In genomic region chr14:103527408-103528157, GRCh38 we compare ENCODE assay signal across 8 cellular contexts. TPM values are rescaled to one million over a fixed set of nuclear protein-coding genes. Genes with fewer than 3 reads are reported as not detected.
DNase-seq lines count a peak whose midpoint lies in the region; ATAC-seq and TF ChIP-seq lines count a peak whose summit lies in the region.

No MANE protein-coding gene starts in this region.

- peaks cover 33% of the 10 kb centered on the region for H3K4me1 Mint-ChIP-seq in Calu3 (ENCODE audit: low read depth, unreplicated experiment)
- H3K4me1 Mint-ChIP-seq in nephron: peaks cover 56% of the 10 kb centered on the region

- no peak overlapping the region for H3K14ac ChIP-seq in IMR-90 (replicated peaks; ENCODE audit: low read depth, low read length)

- H3K36me3 ChIP-seq in IMR-90 (ENCODE audit: control insufficient read depth, insufficient read depth, low read length) (peaks cover 5% of the 10 kb centered on the region; the same call in 1 of the 2 replicates), brain microvascular endothelial cell (replicated peaks) (no peaks in the 10 kb centered on the region)

- DNase-seq in Calu3 (no peak), IMR-90 (no peak), brain microvascular endothelial cell (peak; percentile 22), activated gamma-delta T cell treated with Interleukin-2 at 50 U/mL for 16 hours (no peak), midbrain (lab: John Stamatoyannopoulos, UW) (no peak), epidermal melanocyte (ENCODE audit: insufficient read length, low spot score) (no peak)

- H4K20me1 ChIP-seq in IMR-90 (ENCODE audit: insufficient read depth, low read length): peaks cover 26% of the 10 kb centered on the region

- H3K4ac ChIP-seq in IMR-90 (ENCODE audit: low read depth, low read length): peak overlapping the region; percentile 87; the same call in 1 of the 2 replicates

- H3K4me3 Mint-ChIP-seq in Calu3 (ENCODE audit: low read depth, unreplicated experiment) (peak overlapping the region; percentile 74), nephron (peak overlapping the region; percentile 89 to 98 (median 96))

- CTCF ChIA-PET in Calu3 (lab: Charles Lee) (interaction anchor here (0.9 to 1.7 kb wide), 3 partner anchors 9 to 19 kb away, joined by 4 to 7 read pairs (median 5); no protein-coding TSS in a partner anchor), IMR-90 (lab: Yijun Ruan, JAX) (interaction anchor here (1.2 kb wide), 1 partner anchor 13 kb away, joined by 3 read pairs; no protein-coding TSS in a partner anchor)

- H3K9me3 ChIP-seq in IMR-90 (ENCODE audit: control insufficient read depth, insufficient read depth, low read length): no peaks in the 10 kb centered on the region

- no peak overlapping the region for H3K23ac ChIP-seq in IMR-90 (ENCODE audit: low read depth, low read length)

- peak overlapping the region; percentile 86 to 91; a peak in 3 of 4 replicates for H4K8ac ChIP-seq in IMR-90 (ENCODE audit: low read depth in 2 of 2, low read length in 2 of 2)

- H3K4me3 ChIP-seq in IMR-90 (ENCODE audit: insufficient read depth, low read depth, low read length) (no peak overlapping the region), brain microvascular endothelial cell (ENCODE audit: low read depth, low read length) (no peak overlapping the region)

- dilution Hi-C loops in IMR-90 (cut with HindIII; ENCODE audit: low sequenced_read_pairs, unreplicated experiment): no loop called here

- peak overlapping the region; percentile 97 for H2AK9ac ChIP-seq in IMR-90 (replicated peaks; ENCODE audit: low read depth, low read length, poor library complexity)

- H4K91ac ChIP-seq in IMR-90 (ENCODE audit: insufficient read depth, low read depth, low read length): peak overlapping the region; percentile 50

- intact Hi-C loops in Calu3 (cut with micrococcal nuclease; ENCODE audit: unreplicated experiment) (no loop called here), IMR-90 (cut with micrococcal nuclease) (no loop called here)

- H3K27ac ChIP-seq in IMR-90 (ENCODE audit: insufficient read depth, low read length) (no peak overlapping the region), brain microvascular endothelial cell (no peak overlapping the region)

- in situ Hi-C loops in IMR-90 (cut with MboI; ENCODE audit: low sequenced_read_pairs): no loop called here
- in situ Hi-C loops in brain microvascular endothelial cell (cut with HindIII; ENCODE audit: low pct_ligation_motif_present, low sequenced_read_pairs): no loop called here

- H2AFZ ChIP-seq in IMR-90 (replicated peaks; ENCODE audit: low read length, poor library complexity): peak overlapping the region; percentile 91

- H3K56ac ChIP-seq in IMR-90 (ENCODE audit: extremely low read depth, insufficient read depth, low read length): no peak overlapping the region

- peak overlapping the region; percentile 54 for H3K27ac Mint-ChIP-seq in Calu3 (ENCODE audit: unreplicated experiment)
- H3K27ac Mint-ChIP-seq in nephron: peak overlapping the region; percentile 83 to 100 (median 98)

- TF ChIP-seq POLR2A in IMR-90 (IDR thresholded peaks at IDR 0.05; ENCODE audit: low read depth, low read length): no peak

- no peak overlapping the region for H4K5ac ChIP-seq in IMR-90 (ENCODE audit: low read depth, low read length)

- H2AK5ac ChIP-seq in IMR-90 (ENCODE audit: low read depth, low read length): peak overlapping the region; percentile 15; the same call in 1 of the 2 replicates

- BruUV-seq in Calu3 (replicated peaks; lab: Mats Ljungman, UMichigan) (no TSS peak), IMR-90 (replicated peaks; lab: Mats Ljungman, UMichigan) (no TSS peak)

- POLR2A ChIA-PET in IMR-90 (lab: Charles Lee; ENCODE audit: unreplicated experiment): no interaction called here

- H2BK120ac ChIP-seq in IMR-90 (ENCODE audit: low read depth, low read length): no peak overlapping the region

- H3K18ac ChIP-seq in IMR-90 (ENCODE audit: low read depth, low read length): no peak overlapping the region

- no peak overlapping the region for H3K4me2 ChIP-seq in IMR-90 (ENCODE audit: low read depth, low read length)

- TF ChIP-seq CTCF in Calu3 (IDR thresholded peaks at IDR 0.05; ENCODE audit: unreplicated experiment) (no peak), IMR-90 (conservative IDR thresholded peaks at IDR 0.05; ENCODE audit: low read depth, low read length) (no peak), brain microvascular endothelial cell (IDR thresholded peaks at IDR 0.05; ENCODE audit: low read depth, low read length, missing control alignments) (no peak), nephron (IDR thresholded peaks at IDR 0.05; ENCODE audit: unreplicated experiment in 3 of 3) (no peak)

- no peaks in the 10 kb centered on the region for H3K27me3 Mint-ChIP-seq in Calu3 (ENCODE audit: unreplicated experiment)
- H3K27me3 Mint-ChIP-seq in nephron (ENCODE audit: low read depth): peaks cover 21% of the 10 kb centered on the region

- H2BK15ac ChIP-seq in IMR-90 (ENCODE audit: low read depth, low read length): no peak overlapping the region; the same call in 2 of the 3 replicates

- 82% methylated on average over 6 of the region's 14 CpGs; no CpG with 5 or more reads in 1 of the 2 experiments for WGBS in IMR-90 (ENCODE audit: extremely low coverage in 2 of 2, insufficient read length in 1 of 2), 2 experiments

- peak; percentile 59 for ATAC-seq in GM19372 (IDR thresholded peaks at IDR 0.05; ENCODE audit: low read depth, unreplicated experiment)
- ATAC-seq in IMR-90 (ENCODE audit: low read depth): no peak

- peaks cover 11% of the 10 kb centered on the region for H3K4me1 ChIP-seq in IMR-90 (ENCODE audit: control insufficient read depth, insufficient read depth, low read length)

- H3K36me3 Mint-ChIP-seq in Calu3 (ENCODE audit: insufficient read depth, unreplicated experiment): peaks cover 51% of the 10 kb centered on the region
- no peaks in the 10 kb centered on the region for H3K36me3 Mint-ChIP-seq in nephron (ENCODE audit: low read depth)

- TF ChIP-seq RAD21 in IMR-90 (IDR thresholded peaks at IDR 0.05; ENCODE audit: low read length): no peak

- H3K9me3 Mint-ChIP-seq in Calu3 (ENCODE audit: low read depth, unreplicated experiment): no peaks in the 10 kb centered on the region
- no peaks in the 10 kb centered on the region for H3K9me3 Mint-ChIP-seq in nephron

- no peak overlapping the region for H2BK20ac ChIP-seq in IMR-90 (ENCODE audit: low read depth, low read length)

- no peak overlapping the region for H2BK5ac ChIP-seq in IMR-90 (ENCODE audit: low read depth, low read length, poor library complexity, severe bottlenecking)

- peaks cover 10% of the 10 kb centered on the region for H3K27me3 ChIP-seq in IMR-90 (ENCODE audit: control insufficient read depth, insufficient read depth, low read length)
- peaks cover 7% of the 10 kb centered on the region for H3K27me3 ChIP-seq in brain microvascular endothelial cell (replicated peaks)

- peaks cover 13% of the 10 kb centered on the region for H3K9me1 ChIP-seq in IMR-90 (ENCODE audit: insufficient read depth, low read length)

- peaks cover 0 to 44% of the 10 kb centered on the region in 2 experiments; a peak in 3 of 4 replicates for H3K79me1 ChIP-seq in IMR-90 (ENCODE audit: low read depth in 1 of 2, low read length in 2 of 2)

- H3K9ac ChIP-seq in IMR-90 (ENCODE audit: low read depth, low read length): no peak overlapping the region

TF ChIP-seq in IMR-90, 13 proteins besides CTCF, POLR2A, EP300 and RAD21:
- TF ChIP-seq MXI1 (IDR thresholded peaks at IDR 0.05; ENCODE audit: borderline replicate concordance, low read depth, low read length) (no peak), CHD1 (IDR thresholded peaks at IDR 0.05; ENCODE audit: low read depth, low read length) (no peak), CEBPB (IDR thresholded peaks at IDR 0.05; ENCODE audit: low read depth, low read length) (no peak), RFX5 (IDR thresholded peaks at IDR 0.05; ENCODE audit: low read depth, low read length) (no peak), SMC3 (IDR thresholded peaks at IDR 0.05; ENCODE audit: low read depth, low read length) (no peak), MAFK (IDR thresholded peaks at IDR 0.05; ENCODE audit: low read depth, low read length) (no peak), FOS (IDR thresholded peaks at IDR 0.05; ENCODE audit: low read depth, low read length) (no peak), RCOR1 (IDR thresholded peaks at IDR 0.05; ENCODE audit: insufficient replicate concordance, low read length) (no peak), MAZ (IDR thresholded peaks at IDR 0.05; ENCODE audit: borderline replicate concordance, low read depth, low read length) (no peak), BHLHE40 (IDR thresholded peaks at IDR 0.05; ENCODE audit: low read depth, low read length) (no peak), NFE2L2 (IDR thresholded peaks at IDR 0.05; ENCODE audit: low read depth, low read length) (no peak)
- TF ChIP-seq, protein P1, sequence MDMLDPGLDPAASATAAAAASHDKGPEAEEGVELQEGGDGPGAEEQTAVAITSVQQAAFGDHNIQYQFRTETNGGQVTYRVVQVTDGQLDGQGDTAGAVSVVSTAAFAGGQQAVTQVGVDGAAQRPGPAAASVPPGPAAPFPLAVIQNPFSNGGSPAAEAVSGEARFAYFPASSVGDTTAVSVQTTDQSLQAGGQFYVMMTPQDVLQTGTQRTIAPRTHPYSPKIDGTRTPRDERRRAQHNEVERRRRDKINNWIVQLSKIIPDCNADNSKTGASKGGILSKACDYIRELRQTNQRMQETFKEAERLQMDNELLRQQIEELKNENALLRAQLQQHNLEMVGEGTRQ (IDR thresholded peaks at IDR 0.05; ENCODE audit: low read depth, low read length): no peak
TF ChIP-seq in IMR-90: peak in this region for 0.

RNA-seq across cellular contexts. Expression of gene TRMT61A, which starts 1.4 kb away (rescaled TPM):
- total RNA-seq in Calu3 (2022): 25.9 and 28.0 TPM in 2 replicates
- 5.7 and 6.4 TPM in 2 replicates for total RNA-seq in IMR-90 (2012; rRNA removed)
- 16.2 and 20.0 TPM in 2 replicates for polyA plus RNA-seq in IMR-90 (2012; rRNA removed)
- polyA plus RNA-seq in IMR-90 (2012; cell fraction: cytosol; rRNA removed): 9.4 and 20.8 TPM in 2 replicates
- polyA plus RNA-seq in IMR-90 (2012; cell fraction: nucleus; rRNA removed; ENCODE audit: low replicate concordance): 15.1 and 42.4 TPM in 2 replicates

RNA-seq across cellular contexts. Expression of gene CKB, which starts 5.0 kb away (rescaled TPM):
- total RNA-seq in Calu3 (2022) (27.0 and 28.2 TPM in 2 replicates), IMR-90 (2012; rRNA removed) (17.7 and 31.7 TPM in 2 replicates)
- 82.6 and 120 TPM in 2 replicates for polyA plus RNA-seq in IMR-90 (2012; rRNA removed)
- 55.5 and 84.4 TPM in 2 replicates for polyA plus RNA-seq in IMR-90 (2012; cell fraction: cytosol; rRNA removed)
- 78.1 and 241 TPM in 2 replicates for polyA plus RNA-seq in IMR-90 (2012; cell fraction: nucleus; rRNA removed; ENCODE audit: low replicate concordance)

RNA-seq across cellular contexts. Expression of gene BAG5, which starts 34.9 kb away (rescaled TPM):
- 36.5 and 38.4 TPM in 2 replicates for total RNA-seq in Calu3 (2022)
- 22.2 and 32.2 TPM in 2 replicates for total RNA-seq in IMR-90 (2012; rRNA removed)
- 5.2 and 6.7 TPM in 2 replicates for polyA plus RNA-seq in IMR-90 (2012; rRNA removed)
- 1.9 and 2.3 TPM in 2 replicates for polyA plus RNA-seq in IMR-90 (2012; cell fraction: cytosol; rRNA removed)
- 0.92 and 4.4 TPM in 2 replicates for polyA plus RNA-seq in IMR-90 (2012; cell fraction: nucleus; rRNA removed; ENCODE audit: low replicate concordance)

RNA-seq across cellular contexts. Expression of gene COA8, which starts 35.2 kb away (rescaled TPM):
- total RNA-seq in Calu3 (2022) (29.1 and 37.2 TPM in 2 replicates), IMR-90 (2012; rRNA removed) (12.2 and 20.6 TPM in 2 replicates)
- 18.5 and 21.1 TPM in 2 replicates for polyA plus RNA-seq in IMR-90 (2012; rRNA removed)
- 9.6 and 17.9 TPM in 2 replicates for polyA plus RNA-seq in IMR-90 (2012; cell fraction: cytosol; rRNA removed)
- 3.4 and 10.8 TPM in 2 replicates for polyA plus RNA-seq in IMR-90 (2012; cell fraction: nucleus; rRNA removed; ENCODE audit: low replicate concordance)
